1 cellular context compared by ENCODE assay signal in genomic region chr19:58538257-58539168, GRCh38.
TF ChIP-seq lines count a peak whose summit lies in the region.

No MANE protein-coding gene starts in this region.

TF ChIP-seq in GM12878, 131 proteins besides CTCF, POLR2A, EP300 and RAD21:
- no peak for TF ChIP-seq IRF3 (IDR thresholded peaks at IDR 0.05)
- 0 out of 2 replicates have a peak, but pooled peaks have one; percentile 19 for TF ChIP-seq IKZF1 (conservative IDR thresholded peaks at IDR 0.05)
- TF ChIP-seq LARP7 (IDR thresholded peaks at IDR 0.05): no peak
- no peak for TF ChIP-seq ATF7 (IDR thresholded peaks at IDR 0.05; ENCODE audit: low read depth)
- TF ChIP-seq NFXL1 (IDR thresholded peaks at IDR 0.05; ENCODE audit: borderline replicate concordance): no peak
- no peak for TF ChIP-seq MXI1 (IDR thresholded peaks at IDR 0.05; ENCODE audit: low read depth, low read length)
- TF ChIP-seq FOXK2 (IDR thresholded peaks at IDR 0.05): no peak
- TF ChIP-seq CHD4 (IDR thresholded peaks at IDR 0.05): no peak
- TF ChIP-seq ZNF687 (IDR thresholded peaks at IDR 0.05): 0 out of 2 replicates have a peak, but pooled peaks have one; percentile 31
- TF ChIP-seq BHLHE40 (IDR thresholded peaks at IDR 0.05; ENCODE audit: borderline replicate concordance in 1 of 2, low read depth in 2 of 2, low read length in 1 of 2): peak in 1 of 2 experiments; percentile 80; a peak in 2 of 4 replicates
- TF ChIP-seq PBX3 (IDR thresholded peaks at IDR 0.05; ENCODE audit: insufficient replicate concordance, low read depth, low read length): no peak
- TF ChIP-seq CREB1 (IDR thresholded peaks at IDR 0.05; ENCODE audit: low read depth): no peak
- TF ChIP-seq YY1 (IDR thresholded peaks at IDR 0.05; ENCODE audit: low read depth, low read length): 0 out of 2 replicates have a peak, but pooled peaks have one; percentile 21
- no peak for TF ChIP-seq MYB (IDR thresholded peaks at IDR 0.05; ENCODE audit: borderline replicate concordance, low read depth, low read length)
- no peak for TF ChIP-seq SMAD1 (IDR thresholded peaks at IDR 0.05; ENCODE audit: low read depth, partially characterized antibody)
- no peak for TF ChIP-seq FOXM1 (IDR thresholded peaks at IDR 0.05; ENCODE audit: low read depth, low read length)
- no peak for TF ChIP-seq STAT1 (conservative IDR thresholded peaks at IDR 0.05)
- TF ChIP-seq GATAD2B (conservative IDR thresholded peaks at IDR 0.05; ENCODE audit: low read depth): peak; percentile 49; the same call in 1 of the 2 replicates
- TF ChIP-seq SRF (IDR thresholded peaks at IDR 0.05; ENCODE audit: low read depth in 2 of 2, low read length in 2 of 2): no peak
- TF ChIP-seq YBX1 (IDR thresholded peaks at IDR 0.05): no peak
- TF ChIP-seq MTA2 (IDR thresholded peaks at IDR 0.05; ENCODE audit: low read depth): no peak
- no peak for TF ChIP-seq EZH2 (IDR thresholded peaks at IDR 0.05; ENCODE audit: borderline replicate concordance, control insufficient read depth, low read depth, low read length)
- TF ChIP-seq KDM1A (IDR thresholded peaks at IDR 0.05; ENCODE audit: borderline replicate concordance): no peak
- no peak for TF ChIP-seq KLF5 (IDR thresholded peaks at IDR 0.05; ENCODE audit: partially characterized antibody)
- TF ChIP-seq PAX5 (IDR thresholded peaks at IDR 0.05; ENCODE audit: borderline replicate concordance, low read depth, low read length): no peak
- no peak for TF ChIP-seq BCL11A (IDR thresholded peaks at IDR 0.05; ENCODE audit: low read depth, low read length)
- no peak for TF ChIP-seq NKRF (conservative IDR thresholded peaks at IDR 0.05)
- no peak for TF ChIP-seq IRF4 (IDR thresholded peaks at IDR 0.05; ENCODE audit: low read depth, low read length)
- TF ChIP-seq ZBTB40 (IDR thresholded peaks at IDR 0.05; ENCODE audit: borderline replicate concordance): no peak
- TF ChIP-seq BCL3 (IDR thresholded peaks at IDR 0.05; ENCODE audit: borderline replicate concordance, insufficient read depth, low read depth, low read length, poor library complexity, severe bottlenecking): no peak
- TF ChIP-seq WRNIP1 (IDR thresholded peaks at IDR 0.05; ENCODE audit: borderline replicate concordance, low read depth, low read length): no peak
- TF ChIP-seq NFYA (IDR thresholded peaks at IDR 0.05; ENCODE audit: borderline replicate concordance, low read depth, low read length): no peak
- no peak for TF ChIP-seq MYC (IDR thresholded peaks at IDR 0.05; ENCODE audit: insufficient read depth, insufficient read length, insufficient replicate concordance, low read length, severe bottlenecking)
- TF ChIP-seq DPF2 (IDR thresholded peaks at IDR 0.05): peak; percentile 43; the same call in 1 of the 2 replicates
- TF ChIP-seq SREBF1 (IDR thresholded peaks at IDR 0.05; ENCODE audit: low read length): no peak
- TF ChIP-seq BMI1 (IDR thresholded peaks at IDR 0.05; ENCODE audit: borderline replicate concordance): no peak
- peak; percentile 67 for TF ChIP-seq NR2F1 (conservative IDR thresholded peaks at IDR 0.05)
- no peak for TF ChIP-seq FOS (IDR thresholded peaks at IDR 0.05; ENCODE audit: borderline replicate concordance, extremely low read depth, insufficient read length)
- TF ChIP-seq CEBPZ (IDR thresholded peaks at IDR 0.05; ENCODE audit: low read depth, low read length): no peak
- TF ChIP-seq JUNB (IDR thresholded peaks at IDR 0.05): no peak
